In the genomic region with DNA sequence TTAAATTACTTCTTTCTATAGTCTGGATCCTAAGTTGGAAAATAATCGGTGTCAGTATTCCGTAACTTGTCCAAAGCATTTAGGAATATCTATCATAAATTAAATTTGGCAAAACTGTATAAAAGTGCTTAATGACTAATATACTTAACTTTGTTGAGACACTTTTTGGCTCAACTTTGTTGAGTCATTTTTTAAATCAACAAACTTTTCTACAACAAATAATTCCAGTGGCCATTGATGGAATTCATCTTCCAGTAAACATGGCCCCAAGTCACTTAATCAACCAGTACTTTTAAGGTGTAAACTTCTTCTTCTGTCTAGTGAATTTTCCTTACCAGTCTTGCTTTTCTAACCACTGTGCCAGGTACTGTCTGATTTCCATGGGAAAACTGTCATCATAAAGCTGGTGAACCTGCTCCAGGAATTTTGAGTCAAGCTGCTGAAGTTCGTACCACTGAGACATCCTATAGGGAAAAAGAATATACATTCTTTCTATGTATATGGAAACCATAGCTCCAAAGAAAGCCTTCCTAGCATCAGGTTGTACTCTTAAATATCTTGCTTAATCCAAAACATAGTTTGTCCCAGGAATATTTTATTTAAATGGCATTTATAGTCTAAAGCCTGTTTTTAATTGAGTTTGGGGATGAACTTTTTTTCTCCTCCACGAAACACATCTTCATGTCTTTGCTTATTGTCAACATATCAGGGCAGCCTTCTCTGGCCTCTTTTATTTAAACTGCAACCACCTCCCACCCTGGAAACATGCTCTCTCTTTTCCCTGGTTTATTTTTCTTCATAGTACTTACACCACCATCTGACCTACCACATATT, we compare ENCODE assay signal across 18 cellular contexts. TPM values are rescaled to one million over a fixed set of nuclear protein-coding genes. Genes with fewer than 3 reads are reported as not detected.
DNase-seq lines count a peak whose midpoint lies in the region; ATAC-seq and TF ChIP-seq lines count a peak whose summit lies in the region.
"Had no signal": no experiment of that assay in that cellular context is flagged by ENCODE, and none has a peak within 500 bp of the region (broad histone marks: within the 10 kb centered on the region; RNA-seq: fewer than 3 reads in every experiment).

No MANE protein-coding gene starts in this region.

- H3K27ac Mint-ChIP-seq in stimulated activated naive CD8-positive, alpha-beta T cell treated with anti-CD3 and anti-CD28 coated beads, Interleukin-15, Interleukin-2, amounts not matched to agents 100 ng/mL and 50 ng/mL, for 24 hours: peak overlapping the region; percentile 26
- peak overlapping the region; percentile 48 to 80 for H3K27ac Mint-ChIP-seq in T-cell
- H3K27ac Mint-ChIP-seq: neural progenitor cell had no signal

- peaks cover 67% of the 10 kb centered on the region for H3K36me3 Mint-ChIP-seq in stimulated activated naive CD8-positive, alpha-beta T cell treated with anti-CD3 and anti-CD28 coated beads, Interleukin-15, Interleukin-2, amounts not matched to agents 100 ng/mL and 50 ng/mL, for 24 hours (ENCODE audit: low read depth)
- peaks cover 53% of the 10 kb centered on the region for H3K36me3 Mint-ChIP-seq in T-cell

- no peak for DNase-seq in stimulated activated naive CD8-positive, alpha-beta T cell treated with anti-CD3 and anti-CD28 coated beads, Interleukin-15, Interleukin-2, amounts not matched to agents 100 U/mL and 50 U/mL, for 24 hours
- no peak for DNase-seq in T-cell
- peak; percentile 26 for DNase-seq in epithelial cell of esophagus (ENCODE audit: low read depth)
- no peak for DNase-seq in dedifferentiated amniotic fluid mesenchymal stem cell (ENCODE audit: extremely low spot score)
- no peak for DNase-seq in SKM-1 (lab: John Stamatoyannopoulos, UW; ENCODE audit: unreplicated experiment)
- no peak for DNase-seq in middle frontal gyrus (ENCODE audit: extremely low spot score, low spot score)
- DNase-seq: activated effector memory CD4-positive, alpha-beta T cell treated with Interleukin-2 at 50 U/mL for 16 hours; BE2C; DMS53; effector CD8-positive, alpha-beta T cell; NCI-H2081; NCI-H69; stimulated activated naive CD4-positive, alpha-beta T cell treated with Interleukin-2 at 50 U/mL for 16 hours had no signal

- H3K4me1 Mint-ChIP-seq in stimulated activated naive CD8-positive, alpha-beta T cell treated with anti-CD3 and anti-CD28 coated beads, Interleukin-15, Interleukin-2, amounts not matched to agents 100 ng/mL and 50 ng/mL, for 24 hours (ENCODE audit: low read depth): peaks cover 58% of the 10 kb centered on the region
- peaks cover 62 to 64% (median 63%) of the 10 kb centered on the region in 3 donors for H3K4me1 Mint-ChIP-seq in T-cell
- H3K4me1 Mint-ChIP-seq: neural progenitor cell had no signal

- ATAC-seq in stimulated activated naive CD8-positive, alpha-beta T cell treated with anti-CD3 and anti-CD28 coated beads, Interleukin-15, Interleukin-2, amounts not matched to agents 100 U/mL and 50 U/mL, for 24 hours: no peak
- ATAC-seq in T-cell (replicated peaks in 1 of 4) (no peak), HG03097 (IDR thresholded peaks at IDR 0.05; ENCODE audit: low FRiP score, unreplicated experiment) (no peak)
- ATAC-seq: activated CD4-positive, CD25-positive, alpha-beta regulatory T cell treated with anti-CD3 and anti-CD28 coated beads, Interleukin-2, amount 50 U/mL, for 24 hours; HCT116 had no signal

- H3K9me3 Mint-ChIP-seq in stimulated activated naive CD8-positive, alpha-beta T cell treated with anti-CD3 and anti-CD28 coated beads, Interleukin-15, Interleukin-2, amounts not matched to agents 100 ng/mL and 50 ng/mL, for 24 hours: peaks cover 5% of the 10 kb centered on the region
- no peaks in the 10 kb centered on the region for H3K9me3 Mint-ChIP-seq in T-cell
- H3K9me3 Mint-ChIP-seq: neural progenitor cell had no signal

- TF ChIP-seq CTCF in epithelial cell of esophagus (IDR thresholded peaks at IDR 0.05; ENCODE audit: insufficient read depth, low read depth, low read length, missing control alignments): no peak

- no peak overlapping the region for H3K4me3 ChIP-seq in epithelial cell of esophagus (ENCODE audit: low read length)
- H3K4me3 ChIP-seq: neural progenitor cell had no signal

- peak overlapping the region; percentile 24 for H3K4me3 Mint-ChIP-seq in stimulated activated naive CD8-positive, alpha-beta T cell treated with anti-CD3 and anti-CD28 coated beads, Interleukin-15, Interleukin-2, amounts not matched to agents 100 ng/mL and 50 ng/mL, for 24 hours
- no peak overlapping the region for H3K4me3 Mint-ChIP-seq in T-cell
- H3K4me3 Mint-ChIP-seq: neural progenitor cell had no signal

- no peaks in the 10 kb centered on the region for H3K27me3 Mint-ChIP-seq in stimulated activated naive CD8-positive, alpha-beta T cell treated with anti-CD3 and anti-CD28 coated beads, Interleukin-15, Interleukin-2, amounts not matched to agents 100 ng/mL and 50 ng/mL, for 24 hours
- no peaks in the 10 kb centered on the region for H3K27me3 Mint-ChIP-seq in T-cell

- POLR2A ChIA-PET in T-cell (lab: Charles Lee): no interaction called here

- CTCF ChIA-PET in T-cell (lab: Charles Lee): no interaction called here

RNA-seq across cellular contexts. Expression of a gene that starts 4.2 kb away (rescaled TPM):
- 100 to 1,000 TPM in 3 of 5 donors, 10 to 100 TPM in 2; 77.6 to 229 (median 152) TPM for total RNA-seq in T-cell
